8 cellular contexts compared by ENCODE assay signal in genomic region chr2:109218087-109218791, GRCh38.
DNase-seq lines count a peak whose midpoint lies in the region; ATAC-seq, FAIRE-seq and TF ChIP-seq lines count a peak whose summit lies in the region.

No MANE protein-coding gene starts in this region.

- TF ChIP-seq RAD21 in SK-N-SH (IDR thresholded peaks at IDR 0.05; ENCODE audit: low read length): no peak

- H3K4me3 ChIP-seq in SK-N-SH (ENCODE audit: low read depth in 2 of 2, low read length in 1 of 2) (no peak overlapping the region), BE2C (ENCODE audit: low read depth, low read length) (no peak overlapping the region)
- no peak overlapping the region for H3K4me3 ChIP-seq in effector memory CD4-positive, alpha-beta T cell (ENCODE audit: insufficient read depth, low read depth, low read length, poor library complexity, severe bottlenecking)

- CTCF ChIA-PET in SK-N-SH (lab: Yijun Ruan, JAX): interaction anchor here (1.2 kb wide), 1 partner anchor 10 kb away, joined by 4 read pairs; no protein-coding TSS in a partner anchor

- peak; percentile 50 for ATAC-seq in HG02759 (IDR thresholded peaks at IDR 0.05; ENCODE audit: unreplicated experiment)
- no peak for ATAC-seq in activated T-helper 17 cell treated with anti-CD3 and anti-CD28 coated beads, Interleukin-2, amount 50 U/mL, for 72 hours (replicated peaks)

- no peak for DNase-seq in GM18507 (ENCODE audit: extremely low spot score, insufficient read length, low read depth)
- peak; percentile 55 for DNase-seq in pons (ENCODE audit: low spot score)
- no peak for DNase-seq in SK-N-SH
- DNase-seq in HFFc6: no peak
- DNase-seq in BE2C: no peak
- no peak for DNase-seq in effector memory CD4-positive, alpha-beta T cell

- H4K20me1 ChIP-seq in SK-N-SH (ENCODE audit: insufficient read depth): peaks cover 28% of the 10 kb centered on the region

- peak overlapping the region; percentile 44 for H3K4me3 Mint-ChIP-seq in activated T-helper 17 cell treated with anti-CD3 and anti-CD28 coated beads, Interleukin-2, amount 50 U/mL, for 72 hours
- H3K4me3 Mint-ChIP-seq in HFFc6: no peak overlapping the region

- H3K9me2 ChIP-seq in SK-N-SH: no peaks in the 10 kb centered on the region

- peak; percentile 85 for FAIRE-seq in GM18507 (lab: Jason Lieb, UNC)

- no peaks in the 10 kb centered on the region for H3F3A ChIP-seq in SK-N-SH (replicated peaks; ENCODE audit: insufficient read depth)

- H3K9me3 ChIP-seq in SK-N-SH (no peaks in the 10 kb centered on the region), BE2C (no peaks in the 10 kb centered on the region)
- no peaks in the 10 kb centered on the region for H3K9me3 ChIP-seq in effector memory CD4-positive, alpha-beta T cell (ENCODE audit: control insufficient read depth, low read length)

- H3K4me1 ChIP-seq in SK-N-SH (ENCODE audit: control insufficient read depth in 1 of 2, insufficient read depth in 2 of 2, low read depth in 1 of 2, low read length in 1 of 2) (peaks cover 3 to 4% of the 10 kb centered on the region in 2 experiments; a peak in 2 of 4 replicates), BE2C (no peaks in the 10 kb centered on the region)
- H3K4me1 ChIP-seq in effector memory CD4-positive, alpha-beta T cell (ENCODE audit: control insufficient read depth, insufficient read depth, low read length, poor library complexity, severe bottlenecking): peaks cover 44% of the 10 kb centered on the region

- H3K36me3 ChIP-seq in SK-N-SH (replicated peaks in 1 of 2; ENCODE audit: control insufficient read depth in 1 of 2, insufficient read depth in 2 of 2, low read length in 1 of 2) (no peaks in the 10 kb centered on the region), BE2C (no peaks in the 10 kb centered on the region)
- H3K36me3 ChIP-seq in effector memory CD4-positive, alpha-beta T cell (ENCODE audit: control insufficient read depth, insufficient read depth, low read length): no peaks in the 10 kb centered on the region

- no peak for TF ChIP-seq EP300 in SK-N-SH (IDR thresholded peaks at IDR 0.05; ENCODE audit: borderline replicate concordance in 1 of 2, low read depth in 1 of 2, low read length in 1 of 2)

- WGBS in SK-N-SH (ENCODE audit: low lambda C conversion rate): 74% methylated on average over 6 of the region's 6 CpGs

- no peak overlapping the region for H2AFZ ChIP-seq in SK-N-SH (ENCODE audit: low read depth)

- peaks cover 40% of the 10 kb centered on the region for H3K27me3 Mint-ChIP-seq in activated T-helper 17 cell treated with anti-CD3 and anti-CD28 coated beads, Interleukin-2, amount 50 U/mL, for 72 hours
- H3K27me3 Mint-ChIP-seq in HFFc6 (ENCODE audit: insufficient read depth): peaks cover 49% of the 10 kb centered on the region

- H3K36me3 Mint-ChIP-seq in activated T-helper 17 cell treated with anti-CD3 and anti-CD28 coated beads, Interleukin-2, amount 50 U/mL, for 72 hours (ENCODE audit: low read depth): peaks cover 7% of the 10 kb centered on the region
- peaks cover 10% of the 10 kb centered on the region for H3K36me3 Mint-ChIP-seq in HFFc6 (ENCODE audit: low read depth)

- POLR2A ChIA-PET in SK-N-SH (lab: Yijun Ruan, JAX): no interaction called here

- H3K27ac ChIP-seq in SK-N-SH (ENCODE audit: low read depth in 2 of 2, low read length in 1 of 2): no peak overlapping the region
- no peak overlapping the region for H3K27ac ChIP-seq in effector memory CD4-positive, alpha-beta T cell (ENCODE audit: insufficient read depth, low read length, poor library complexity, severe bottlenecking)

- TF ChIP-seq CTCF in SK-N-SH (IDR thresholded peaks at IDR 0.05): no peak
- no peak for TF ChIP-seq CTCF in HFFc6 (IDR thresholded peaks at IDR 0.05)
- no peak for TF ChIP-seq CTCF in BE2C (IDR thresholded peaks at IDR 0.05; ENCODE audit: low read depth, low read length)

- H3K9ac ChIP-seq in SK-N-SH: no peak overlapping the region

- peaks cover 16% of the 10 kb centered on the region; the same call in 1 of the 2 replicates for H3K79me2 ChIP-seq in SK-N-SH (ENCODE audit: insufficient read depth)

- H3K4me1 Mint-ChIP-seq in activated T-helper 17 cell treated with anti-CD3 and anti-CD28 coated beads, Interleukin-2, amount 50 U/mL, for 72 hours: peaks cover 40% of the 10 kb centered on the region
- H3K4me1 Mint-ChIP-seq in HFFc6 (ENCODE audit: low read depth): peaks cover 36% of the 10 kb centered on the region

- no peaks in the 10 kb centered on the region for H3K9me3 Mint-ChIP-seq in activated T-helper 17 cell treated with anti-CD3 and anti-CD28 coated beads, Interleukin-2, amount 50 U/mL, for 72 hours
- H3K9me3 Mint-ChIP-seq in HFFc6: no peaks in the 10 kb centered on the region; the same call in 1 of the 2 replicates

- no peak overlapping the region for H3K4me2 ChIP-seq in SK-N-SH

- H3K27me3 ChIP-seq in SK-N-SH (ENCODE audit: insufficient read depth) (no peaks in the 10 kb centered on the region), BE2C (no peaks in the 10 kb centered on the region)
- H3K27me3 ChIP-seq in effector memory CD4-positive, alpha-beta T cell (replicated peaks; ENCODE audit: control insufficient read depth, insufficient read depth, low read length, poor library complexity, severe bottlenecking): peaks cover 20% of the 10 kb centered on the region

- H3K27ac Mint-ChIP-seq in activated T-helper 17 cell treated with anti-CD3 and anti-CD28 coated beads, Interleukin-2, amount 50 U/mL, for 72 hours: no peak overlapping the region
- no peak overlapping the region for H3K27ac Mint-ChIP-seq in HFFc6

TF ChIP-seq in SK-N-SH, 30 proteins besides CTCF, POLR2A, EP300 and RAD21:
- no peak for TF ChIP-seq CHD2 (IDR thresholded peaks at IDR 0.05; ENCODE audit: low read length, partially characterized antibody)
- TF ChIP-seq USF1 (IDR thresholded peaks at IDR 0.05; ENCODE audit: borderline replicate concordance, low read depth): no peak
- no peak for TF ChIP-seq RFX5 (IDR thresholded peaks at IDR 0.05; ENCODE audit: low read length)
- no peak for TF ChIP-seq SMC3 (IDR thresholded peaks at IDR 0.05; ENCODE audit: low read depth, low read length)
- TF ChIP-seq JUND (IDR thresholded peaks at IDR 0.05): no peak
TF ChIP-seq in SK-N-SH: peak in this region for 0.
